20 cellular contexts compared by ENCODE assay signal in the genomic region with DNA sequence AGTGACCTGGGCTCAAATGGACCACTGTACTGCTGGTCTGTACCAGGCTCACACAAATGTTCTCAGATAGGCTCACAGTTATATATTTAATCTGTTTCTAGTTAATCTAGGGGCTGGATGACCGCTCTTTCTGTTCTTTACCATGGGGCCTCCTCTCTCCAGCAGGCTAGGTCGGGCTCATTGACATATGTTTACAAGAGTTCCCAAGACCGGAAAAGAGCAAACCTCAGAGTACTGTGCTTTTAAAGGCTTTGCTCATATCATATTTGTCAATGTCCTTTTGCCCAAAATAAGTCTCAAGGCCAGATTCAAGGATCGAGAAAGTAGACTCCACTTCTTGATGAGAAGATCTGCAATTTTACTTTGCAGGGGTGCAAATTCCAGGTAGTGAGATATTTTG.
DNase-seq lines count a peak whose midpoint lies in the region; ATAC-seq, FAIRE-seq and TF ChIP-seq lines count a peak whose summit lies in the region.
"Had no signal": no experiment of that assay in that cellular context is flagged by ENCODE, and none has a peak within 500 bp of the region (broad histone marks: within the 10 kb centered on the region; RNA-seq: fewer than 3 reads in every experiment).

No MANE protein-coding gene starts in this region.

- no peak overlapping the region for H2BK15ac ChIP-seq in H1 (ENCODE audit: low read length)

- H3K79me2 ChIP-seq in KMS-11 (ENCODE audit: insufficient read depth, low read depth), result no peaks in the 10 kb centered on the region
- H3K79me2 ChIP-seq in OCI-LY3 (ENCODE audit: low read length), result no peaks in the 10 kb centered on the region
- no peaks in the 10 kb centered on the region for H3K79me2 ChIP-seq in H1 (ENCODE audit: control insufficient read depth in 1 of 2, insufficient read depth in 2 of 2, low read length in 2 of 2)

- H2BK20ac ChIP-seq in H1 (ENCODE audit: low read length), result no peak overlapping the region

- TF ChIP-seq EP300 in H1 (IDR thresholded peaks at IDR 0.05; ENCODE audit: borderline replicate concordance in 1 of 2, low read depth in 2 of 2, low read length in 2 of 2), result no peak

- H3K9ac ChIP-seq in KMS-11 (no peak overlapping the region), OCI-LY3 (ENCODE audit: low read length) (no peak overlapping the region), H1 (replicated peaks in 1 of 4; ENCODE audit: extremely low read depth in 1 of 4, low read depth in 3 of 4, low read length in 3 of 4) (no peak overlapping the region)

- H3K4ac ChIP-seq in H1 (replicated peaks; ENCODE audit: insufficient read length, low read depth, low read length), result no peak overlapping the region

- ATAC-seq in HG02763 (IDR thresholded peaks at IDR 0.05; ENCODE audit: unreplicated experiment) (no peak), left lung (no peak)
- ATAC-seq: A549; CD8-positive, alpha-beta T cell; HepG2 had no signal

- no peak overlapping the region for H3K27ac ChIP-seq in KMS-11
- H3K27ac ChIP-seq in OCI-LY3 (ENCODE audit: low read length), result no peak overlapping the region
- H3K27ac ChIP-seq in H1 (ENCODE audit: low read depth, low read length), result no peak overlapping the region
- no peak overlapping the region for H3K27ac ChIP-seq in left ventricle myocardium inferior (replicated peaks)
- H3K27ac ChIP-seq in left lung, result no peak overlapping the region
- H3K27ac ChIP-seq: A549 had no signal

- no peak overlapping the region for H3K18ac ChIP-seq in H1 (ENCODE audit: extremely low read depth, low read length)

- no peak overlapping the region for H3K14ac ChIP-seq in H1 (ENCODE audit: insufficient read length)

- no peak overlapping the region for H2BK120ac ChIP-seq in H1 (replicated peaks; ENCODE audit: low read depth, low read length)

- H2AFZ ChIP-seq in KMS-11 (ENCODE audit: low read depth) (peak overlapping the region; percentile 28; the same call in 1 of the 2 replicates), OCI-LY3 (ENCODE audit: low read depth, low read length) (peak overlapping the region; percentile 54; the same call in 1 of the 2 replicates), H1 (ENCODE audit: low read length) (peak overlapping the region; percentile 51; the same call in 1 of the 2 replicates)

- H3K4me1 ChIP-seq in KMS-11 (ENCODE audit: low read depth, poor library complexity, severe bottlenecking) (peaks cover 12% of the 10 kb centered on the region), OCI-LY3 (ENCODE audit: low read length) (no peaks in the 10 kb centered on the region), H1 (replicated peaks in 1 of 4; ENCODE audit: control insufficient read depth in 3 of 4, insufficient read depth in 4 of 4, low read length in 3 of 4) (no peaks in the 10 kb centered on the region), left ventricle myocardium inferior (no peaks in the 10 kb centered on the region), left lung (no peaks in the 10 kb centered on the region)
- H3K4me1 ChIP-seq: A549 had no signal

- H3K36me3 ChIP-seq in KMS-11 (ENCODE audit: insufficient read depth), result no peaks in the 10 kb centered on the region
- no peaks in the 10 kb centered on the region for H3K36me3 ChIP-seq in OCI-LY3 (replicated peaks; ENCODE audit: low read depth, low read length)
- H3K36me3 ChIP-seq in H1 (ENCODE audit: control insufficient read depth in 2 of 4, insufficient read depth in 4 of 4, low read length in 3 of 4), result no peaks in the 10 kb centered on the region
- no peaks in the 10 kb centered on the region for H3K36me3 ChIP-seq in left ventricle myocardium inferior
- H3K36me3 ChIP-seq in left lung, result no peaks in the 10 kb centered on the region

- no peaks in the 10 kb centered on the region for H3K23me2 ChIP-seq in H1 (ENCODE audit: low read depth, low read length)

- no peak overlapping the region for H3K23ac ChIP-seq in H1 (ENCODE audit: insufficient read length)

- no peak for TF ChIP-seq RAD21 in H1 (IDR thresholded peaks at IDR 0.05 in 1 of 2, conservative IDR thresholded peaks at IDR 0.05 in 1 of 2; ENCODE audit: low read depth in 2 of 2, low read length in 2 of 2)

- no peak overlapping the region for H3K4me3 ChIP-seq in KMS-11 (IDR thresholded peaks at IDR 0.05; ENCODE audit: insufficient read depth, low read depth, low read length)
- H3K4me3 ChIP-seq in OCI-LY3 (ENCODE audit: low read length), result no peak overlapping the region
- no peak overlapping the region for H3K4me3 ChIP-seq in H1 (ENCODE audit: extremely low read depth in 1 of 4, insufficient read depth in 2 of 4, low read depth in 3 of 4, low read length in 4 of 4)
- H3K4me3 ChIP-seq in left ventricle myocardium inferior, result no peak overlapping the region
- no peak overlapping the region for H3K4me3 ChIP-seq in left lung
- H3K4me3 ChIP-seq: A549 had no signal

- no peak for TF ChIP-seq POLR2A in H1 (IDR thresholded peaks at IDR 0.05; ENCODE audit: control extremely low read depth in 1 of 2, low read depth in 2 of 2, low read length in 2 of 2)

- TF ChIP-seq CTCF in KMS-11 (conservative IDR thresholded peaks at IDR 0.05; ENCODE audit: low read depth, low read length), result no peak
- TF ChIP-seq CTCF in OCI-LY3 (IDR thresholded peaks at IDR 0.05; ENCODE audit: low read depth, low read length), result no peak
- no peak for TF ChIP-seq CTCF in H1 (IDR thresholded peaks at IDR 0.05; ENCODE audit: control extremely low read depth in 1 of 3, insufficient read depth in 1 of 3, low read depth in 1 of 3, low read length in 3 of 3)
- no peak for TF ChIP-seq CTCF in left ventricle myocardium inferior (IDR thresholded peaks at IDR 0.05; ENCODE audit: borderline replicate concordance)
- no peak for TF ChIP-seq CTCF in left lung (IDR thresholded peaks at IDR 0.05)

- no peak for FAIRE-seq in H1 (lab: Jason Lieb, UNC)
- FAIRE-seq: A549, D721Med, GM12892, GM19239, HepG2, HTR-8/SVneo had no signal

- CTCF ChIA-PET in H1 (lab: Charles Lee; ENCODE audit: partially characterized antibody), result no interaction called here

- no peak overlapping the region for H2AK5ac ChIP-seq in H1 (ENCODE audit: low read depth, low read length)

- H4K20me1 ChIP-seq in KMS-11 (ENCODE audit: insufficient read depth), result no peaks in the 10 kb centered on the region
- H4K20me1 ChIP-seq in OCI-LY3 (ENCODE audit: insufficient read depth, low read length), result no peaks in the 10 kb centered on the region
- no peaks in the 10 kb centered on the region for H4K20me1 ChIP-seq in H1 (replicated peaks in 1 of 2; ENCODE audit: control insufficient read depth in 1 of 2, insufficient read depth in 2 of 2, low read length in 2 of 2)

- H2BK12ac ChIP-seq in H1 (ENCODE audit: low read depth, low read length), result no peak overlapping the region

- H4K91ac ChIP-seq in H1 (replicated peaks; ENCODE audit: insufficient read length, low read length), result no peak overlapping the region

- no peak overlapping the region for H3K56ac ChIP-seq in H1 (replicated peaks; ENCODE audit: insufficient read length, low read depth, low read length)

- 0 out of 2 replicates have a peak overlapping the region, but pooled peaks have one; percentile 0 for H3K4me2 ChIP-seq in KMS-11
- H3K4me2 ChIP-seq in OCI-LY3 (ENCODE audit: low read length), result no peak overlapping the region
- no peak overlapping the region for H3K4me2 ChIP-seq in H1 (ENCODE audit: insufficient read depth in 1 of 2, low read depth in 2 of 2, low read length in 2 of 2)
- H3K4me2 ChIP-seq: A549 had no signal

- intact Hi-C loops in left ventricle myocardium inferior (cut with micrococcal nuclease) (no loop called here), left lung (cut with DNase I) (no loop called here)

- H4K8ac ChIP-seq in H1 (ENCODE audit: extremely low read depth, insufficient read depth, low read length), result no peak overlapping the region

- no peaks in the 10 kb centered on the region for H3K79me1 ChIP-seq in H1 (ENCODE audit: low read depth, low read length)

- POLR2A ChIA-PET in H1 (lab: Charles Lee; ENCODE audit: partially characterized antibody), result no interaction called here

- DNase-seq in H1 (ENCODE audit: low read depth in 1 of 2, low spot score in 2 of 2) (no peak), left ventricle myocardium inferior (no peak), left lung (no peak)
- DNase-seq in activated CD4-positive, alpha-beta T cell treated with anti-CD3 and anti-CD28 coated beads, Interleukin-2, amount 50 U/mL, for 1 hour, result no peak
- DNase-seq: CD8-positive, alpha-beta T cell; COR-L47; DMS153; DMS79 treated with DMSO at 0.1 percent for 48 hours; EL; GDM1; H7 had no signal

- 89% methylated on average over 4 of the region's 4 CpGs; no CpG with 5 or more reads in 1 of the 2 experiments for WGBS in H1 (ENCODE audit: extremely low coverage in 1 of 2, insufficient coverage in 1 of 2, insufficient read length in 1 of 2, insufficient replicate concordance in 2 of 2, low coverage in 1 of 2, low lambda C conversion rate in 2 of 2, missing lambda C conversion rate in 1 of 2), 2 experiments

- H2BK5ac ChIP-seq in H1 (ENCODE audit: low read depth, low read length), result no peak overlapping the region

- H3K27me3 ChIP-seq in KMS-11 (ENCODE audit: insufficient read depth, low read depth) (no peaks in the 10 kb centered on the region), OCI-LY3 (ENCODE audit: low read depth, low read length) (no peaks in the 10 kb centered on the region), H1 (replicated peaks in 1 of 4; ENCODE audit: control insufficient read depth in 3 of 4, extremely low read depth in 1 of 4, insufficient read depth in 3 of 4, low read length in 3 of 4) (no peaks in the 10 kb centered on the region), left ventricle myocardium inferior (ENCODE audit: low read depth) (no peaks in the 10 kb centered on the region), left lung (no peaks in the 10 kb centered on the region)

- no peaks in the 10 kb centered on the region for H3K9me3 ChIP-seq in OCI-LY3 (ENCODE audit: insufficient read depth, low read length)
- no peaks in the 10 kb centered on the region for H3K9me3 ChIP-seq in H1 (ENCODE audit: insufficient read depth in 2 of 2, low read depth in 1 of 2, low read length in 1 of 2)
- H3K9me3 ChIP-seq in left ventricle myocardium inferior (replicated peaks), result peaks cover 6% of the 10 kb centered on the region
- no peaks in the 10 kb centered on the region for H3K9me3 ChIP-seq in left lung
- H3K9me3 ChIP-seq: A549 had no signal

- no peak overlapping the region for H4K5ac ChIP-seq in H1 (ENCODE audit: insufficient read length, low read depth, low read length)

TF ChIP-seq in H1, 55 proteins besides CTCF, POLR2A, EP300 and RAD21:
- no peak for TF ChIP-seq SP1 (IDR thresholded peaks at IDR 0.05; ENCODE audit: low read depth, low read length)
